1 cellular context compared by ENCODE assay signal in genomic region chr11:44565746-44566558, GRCh38.
TF ChIP-seq lines count a peak whose summit lies in the region.

No MANE protein-coding gene starts in this region.

TF ChIP-seq in K562, 482 proteins besides CTCF, POLR2A, EP300 and RAD21 (continued from another document):
- TF ChIP-seq ZNF592 (IDR thresholded peaks at IDR 0.05): peak; percentile 18; the same call in 1 of the 2 replicates
- TF ChIP-seq ZEB2 (IDR thresholded peaks at IDR 0.05): 0 out of 2 replicates have a peak, but pooled peaks have one; percentile 20
- no peak for TF ChIP-seq FOXM1 (IDR thresholded peaks at IDR 0.05; ENCODE audit: low read depth)
- 0 out of 2 replicates have a peak, but pooled peaks have one; percentile 43 for TF ChIP-seq FOXM1 (CRISPR knock-in tag; IDR thresholded peaks at IDR 0.05; ENCODE audit: low read depth)
- 0 out of 4 replicates have a peak, but pooled peaks of 1 of the 2 experiments have one; percentile 54 for TF ChIP-seq TEAD1 (CRISPR knock-in tag; IDR thresholded peaks at IDR 0.05)
- TF ChIP-seq ZZZ3 (IDR thresholded peaks at IDR 0.05): no peak
- 0 out of 2 replicates have a peak, but pooled peaks have one; percentile 23 for TF ChIP-seq CTBP1 (IDR thresholded peaks at IDR 0.05; ENCODE audit: borderline replicate concordance)
- no peak for TF ChIP-seq SAFB2 (IDR thresholded peaks at IDR 0.05; ENCODE audit: borderline replicate concordance, low read depth, low read length, severe bottlenecking)
- TF ChIP-seq SPI1 (IDR thresholded peaks at IDR 0.05; ENCODE audit: borderline replicate concordance, low read depth, low read length): 0 out of 2 replicates have a peak, but pooled peaks have one; percentile 6
- TF ChIP-seq FOXA3 (CRISPR knock-in tag; conservative IDR thresholded peaks at IDR 0.05 in 1 of 2, IDR thresholded peaks at IDR 0.05 in 1 of 2): 0 out of 4 replicates have a peak, but pooled peaks of 1 of the 2 experiments have one; percentile 15
- TF ChIP-seq KAT7 (CRISPR knock-in tag; IDR thresholded peaks at IDR 0.05; ENCODE audit: borderline replicate concordance): 0 out of 2 replicates have a peak, but pooled peaks have one; percentile 39
- no peak for TF ChIP-seq MYC (IDR thresholded peaks at IDR 0.05; ENCODE audit: low read depth, low read length)
- no peak for TF ChIP-seq MYC (CRISPR knock-in tag; IDR thresholded peaks at IDR 0.05; ENCODE audit: borderline replicate concordance, low read depth)
- TF ChIP-seq NR2C2 (CRISPR knock-in tag; IDR thresholded peaks at IDR 0.05): 0 out of 2 replicates have a peak, but pooled peaks have one; percentile 52
- no peak for TF ChIP-seq NR2C2 (tag; IDR thresholded peaks at IDR 0.05)
- peak; percentile 61; the same call in 1 of the 2 replicates for TF ChIP-seq MGA (IDR thresholded peaks at IDR 0.05)
- no peak for TF ChIP-seq ETS1 (conservative IDR thresholded peaks at IDR 0.05; ENCODE audit: control insufficient read depth, low read depth, low read length)
- no peak for TF ChIP-seq CBX8 (IDR thresholded peaks at IDR 0.05; ENCODE audit: borderline replicate concordance, extremely low read depth, low read depth, low read length, poor library complexity, severe bottlenecking)
- TF ChIP-seq JUN (IDR thresholded peaks at IDR 0.05; ENCODE audit: borderline replicate concordance, low read depth, low read length): no peak
- no peak for TF ChIP-seq JUN (CRISPR knock-in tag; IDR thresholded peaks at IDR 0.05; ENCODE audit: borderline replicate concordance)
- 0 out of 2 replicates have a peak, but pooled peaks have one; percentile 43 for TF ChIP-seq ZBTB9 (CRISPR knock-in tag; IDR thresholded peaks at IDR 0.05)
- TF ChIP-seq ZNF165 (CRISPR knock-in tag; IDR thresholded peaks at IDR 0.05; ENCODE audit: borderline replicate concordance): peak; percentile 56; the same call in 1 of the 2 replicates
- TF ChIP-seq CHD1 (IDR thresholded peaks at IDR 0.05; ENCODE audit: low read length): no peak
- TF ChIP-seq MCM2 (IDR thresholded peaks at IDR 0.05; ENCODE audit: low read depth): no peak
- no peak for TF ChIP-seq NFXL1 (CRISPR knock-in tag; IDR thresholded peaks at IDR 0.05)
- TF ChIP-seq MAX (CRISPR knock-in tag; IDR thresholded peaks at IDR 0.05): peak; percentile 42; the same call in 1 of the 2 replicates
